ENCODE assay signal across 1 cellular context in genomic region chr19:48203794-48204628, GRCh38.
TF ChIP-seq lines count a peak whose summit lies in the region.

No MANE protein-coding gene starts in this region.

TF ChIP-seq in A549, 52 proteins besides CTCF, POLR2A, EP300 and RAD21 (continued from another document):
- TF ChIP-seq RARB (CRISPR knock-in tag; IDR thresholded peaks at IDR 0.05) (peak; percentile 82), TFCP2L1 (CRISPR knock-in tag; IDR thresholded peaks at IDR 0.05) (peak; percentile 90), TP53 (CRISPR knock-in tag; IDR thresholded peaks at IDR 0.05) (0 out of 2 replicates have a peak, but pooled peaks have one; percentile 49), KDM5A (IDR thresholded peaks at IDR 0.05) (no peak), HEYL (CRISPR knock-in tag; IDR thresholded peaks at IDR 0.05) (no peak), ATOH8 (CRISPR knock-in tag; IDR thresholded peaks at IDR 0.05; ENCODE audit: low read depth) (no peak), CBX2 (IDR thresholded peaks at IDR 0.05; ENCODE audit: borderline replicate concordance, low read depth) (no peak), SREBF2 (IDR thresholded peaks at IDR 0.05) (no peak), FOXS1 (CRISPR knock-in tag; IDR thresholded peaks at IDR 0.05) (no peak), ZSCAN20 (CRISPR knock-in tag; IDR thresholded peaks at IDR 0.05) (no peak), CHD4 (IDR thresholded peaks at IDR 0.05; ENCODE audit: borderline replicate concordance) (no peak), CBX8 (IDR thresholded peaks at IDR 0.05) (no peak), MAX (IDR thresholded peaks at IDR 0.05) (peak; percentile 92), HOXA7 (CRISPR knock-in tag; IDR thresholded peaks at IDR 0.05) (peak; percentile 96; the same call in 1 of the 2 replicates), SMC3 (IDR thresholded peaks at IDR 0.05) (no peak), FOSL2 (IDR thresholded peaks at IDR 0.05) (no peak), FOSL2 (CRISPR knock-in tag; IDR thresholded peaks at IDR 0.05) (no peak), JUNB (IDR thresholded peaks at IDR 0.05) (no peak), REST (IDR thresholded peaks at IDR 0.05) (no peak), HOXB5 (CRISPR knock-in tag; IDR thresholded peaks at IDR 0.05) (0 out of 2 replicates have a peak, but pooled peaks have one; percentile 16)
- TF ChIP-seq, protein P1, sequence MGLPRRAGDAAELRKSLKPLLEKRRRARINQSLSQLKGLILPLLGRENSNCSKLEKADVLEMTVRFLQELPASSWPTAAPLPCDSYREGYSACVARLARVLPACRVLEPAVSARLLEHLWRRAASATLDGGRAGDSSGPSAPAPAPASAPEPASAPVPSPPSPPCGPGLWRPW (IDR thresholded peaks at IDR 0.05) = no peak
- TF ChIP-seq, protein P2, sequence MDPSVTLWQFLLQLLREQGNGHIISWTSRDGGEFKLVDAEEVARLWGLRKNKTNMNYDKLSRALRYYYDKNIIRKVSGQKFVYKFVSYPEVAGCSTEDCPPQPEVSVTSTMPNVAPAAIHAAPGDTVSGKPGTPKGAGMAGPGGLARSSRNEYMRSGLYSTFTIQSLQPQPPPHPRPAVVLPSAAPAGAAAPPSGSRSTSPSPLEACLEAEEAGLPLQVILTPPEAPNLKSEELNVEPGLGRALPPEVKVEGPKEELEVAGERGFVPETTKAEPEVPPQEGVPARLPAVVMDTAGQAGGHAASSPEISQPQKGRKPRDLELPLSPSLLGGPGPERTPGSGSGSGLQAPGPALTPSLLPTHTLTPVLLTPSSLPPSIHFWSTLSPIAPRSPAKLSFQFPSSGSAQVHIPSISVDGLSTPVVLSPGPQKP (IDR thresholded peaks at IDR 0.05; ENCODE audit: low read depth, low read length) = no peak
- TF ChIP-seq, protein P3, sequence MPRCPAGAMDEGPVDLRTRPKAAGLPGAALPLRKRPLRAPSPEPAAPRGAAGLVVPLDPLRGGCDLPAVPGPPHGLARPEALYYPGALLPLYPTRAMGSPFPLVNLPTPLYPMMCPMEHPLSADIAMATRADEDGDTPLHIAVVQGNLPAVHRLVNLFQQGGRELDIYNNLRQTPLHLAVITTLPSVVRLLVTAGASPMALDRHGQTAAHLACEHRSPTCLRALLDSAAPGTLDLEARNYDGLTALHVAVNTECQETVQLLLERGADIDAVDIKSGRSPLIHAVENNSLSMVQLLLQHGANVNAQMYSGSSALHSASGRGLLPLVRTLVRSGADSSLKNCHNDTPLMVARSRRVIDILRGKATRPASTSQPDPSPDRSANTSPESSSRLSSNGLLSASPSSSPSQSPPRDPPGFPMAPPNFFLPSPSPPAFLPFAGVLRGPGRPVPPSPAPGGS (IDR thresholded peaks at IDR 0.05) = peak; percentile 90; the same call in 2 of the 3 replicates
- TF ChIP-seq, protein P4, sequence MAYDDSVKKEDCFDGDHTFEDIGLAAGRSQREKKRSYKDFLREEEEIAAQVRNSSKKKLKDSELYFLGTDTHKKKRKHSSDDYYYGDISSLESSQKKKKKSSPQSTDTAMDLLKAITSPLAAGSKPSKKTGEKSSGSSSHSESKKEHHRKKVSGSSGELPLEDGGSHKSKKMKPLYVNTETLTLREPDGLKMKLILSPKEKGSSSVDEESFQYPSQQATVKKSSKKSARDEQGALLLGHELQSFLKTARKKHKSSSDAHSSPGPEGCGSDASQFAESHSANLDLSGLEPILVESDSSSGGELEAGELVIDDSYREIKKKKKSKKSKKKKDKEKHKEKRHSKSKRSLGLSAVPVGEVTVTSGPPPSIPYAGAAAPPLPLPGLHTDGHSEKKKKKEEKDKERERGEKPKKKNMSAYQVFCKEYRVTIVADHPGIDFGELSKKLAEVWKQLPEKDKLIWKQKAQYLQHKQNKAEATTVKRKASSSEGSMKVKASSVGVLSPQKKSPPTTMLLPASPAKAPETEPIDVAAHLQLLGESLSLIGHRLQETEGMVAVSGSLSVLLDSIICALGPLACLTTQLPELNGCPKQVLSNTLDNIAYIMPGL (CRISPR knock-in tag; IDR thresholded peaks at IDR 0.05; ENCODE audit: borderline replicate concordance) = no peak
